In genomic region chr1:226661965-226662364, GRCh38 we compare ENCODE assay signal across 9 cellular contexts.
DNase-seq lines count a peak whose midpoint lies in the region; ATAC-seq, FAIRE-seq and TF ChIP-seq lines count a peak whose summit lies in the region.
"Had no signal": no experiment of that assay in that cellular context is flagged by ENCODE, and none has a peak within 500 bp of the region (broad histone marks: within the 10 kb centered on the region; RNA-seq: fewer than 3 reads in every experiment).

No MANE protein-coding gene starts in this region.

- peak overlapping the region; percentile 6 for H2AFZ ChIP-seq in IMR-90 (replicated peaks; ENCODE audit: low read length, poor library complexity)

- no peak for TF ChIP-seq RAD21 in IMR-90 (IDR thresholded peaks at IDR 0.05; ENCODE audit: low read length)

- peaks cover 32% of the 10 kb centered on the region for H3K9me1 ChIP-seq in IMR-90 (ENCODE audit: insufficient read depth, low read length)

- peak overlapping the region; percentile 46 to 68; a peak in 3 of 4 replicates for H4K8ac ChIP-seq in IMR-90 (ENCODE audit: low read depth in 2 of 2, low read length in 2 of 2)

- H3K27ac Mint-ChIP-seq in mesothelial cell of epicardium = peak overlapping the region; percentile 95

- ATAC-seq in IMR-90 (ENCODE audit: low read depth) (no peak), HG02678 (IDR thresholded peaks at IDR 0.05; ENCODE audit: unreplicated experiment) (no peak)

- H3K36me3 Mint-ChIP-seq in mesothelial cell of epicardium = no peaks in the 10 kb centered on the region

- H3K4me1 Mint-ChIP-seq in mesothelial cell of epicardium = peaks cover 62% of the 10 kb centered on the region

- H3K36me3 ChIP-seq in IMR-90 (ENCODE audit: control insufficient read depth, insufficient read depth, low read length) (no peaks in the 10 kb centered on the region), sigmoid colon (no peaks in the 10 kb centered on the region)

- H3K27ac ChIP-seq in AG04450 (ENCODE audit: low read depth, low read length) (peak overlapping the region; percentile 96), IMR-90 (ENCODE audit: insufficient read depth, low read length) (peak overlapping the region; percentile 42; the same call in 1 of the 2 replicates), sigmoid colon (no peak overlapping the region)

- no peak overlapping the region for H3K4me2 ChIP-seq in IMR-90 (ENCODE audit: low read depth, low read length)

- DNase-seq in AG04450 (ENCODE audit: low read depth, low spot score) (no peak), IMR-90 (peak; percentile 48), astrocyte of the spinal cord (ENCODE audit: low read depth, low spot score) (no peak), mesothelial cell of epicardium (ENCODE audit: low spot score in 2 of 2, unreplicated experiment in 2 of 2) (no peak), AG08395 (ENCODE audit: low spot score) (no peak), sigmoid colon (no peak), GM12891 (ENCODE audit: insufficient read length, low spot score) (no peak)
- DNase-seq: retina had no signal

- H2BK5ac ChIP-seq in IMR-90 (ENCODE audit: low read depth, low read length, poor library complexity, severe bottlenecking) = no peak overlapping the region

- no TSS peak for BruUV-seq in IMR-90 (replicated peaks; lab: Mats Ljungman, UMichigan)

- FAIRE-seq in GM12891 (lab: Jason Lieb, UNC) = no peak

- POLR2A ChIA-PET in AG04450 (lab: Yijun Ruan, JAX) (interaction anchor here (1.7 kb wide), 1 partner anchor 8 kb away, joined by 10 read pairs; no protein-coding TSS in a partner anchor), IMR-90 (lab: Charles Lee; ENCODE audit: unreplicated experiment) (no interaction called here)

- H2AK5ac ChIP-seq in IMR-90 (ENCODE audit: low read depth, low read length) = peak overlapping the region; percentile 90

- no peaks in the 10 kb centered on the region for H3K27me3 Mint-ChIP-seq in mesothelial cell of epicardium (ENCODE audit: low read depth)

- no peak overlapping the region; the same call in 1 of the 2 replicates for H3K18ac ChIP-seq in IMR-90 (ENCODE audit: low read depth, low read length)

- no peaks in the 10 kb centered on the region; the same call in 1 of the 2 replicates for H3K9me3 ChIP-seq in AG04450 (ENCODE audit: control insufficient read depth, insufficient read depth, low read length)
- H3K9me3 ChIP-seq in IMR-90 (ENCODE audit: control insufficient read depth, insufficient read depth, low read length) = no peaks in the 10 kb centered on the region
- no peaks in the 10 kb centered on the region for H3K9me3 ChIP-seq in sigmoid colon

- dilution Hi-C loops in IMR-90 (cut with HindIII; ENCODE audit: low sequenced_read_pairs, unreplicated experiment) = no loop called here

- TF ChIP-seq CTCF in AG04450 (IDR thresholded peaks at IDR 0.05; ENCODE audit: low read depth, low read length) = no peak
- no peak; the same call in 1 of the 2 replicates for TF ChIP-seq CTCF in IMR-90 (conservative IDR thresholded peaks at IDR 0.05; ENCODE audit: low read depth, low read length)
- TF ChIP-seq CTCF in astrocyte of the spinal cord (IDR thresholded peaks at IDR 0.05; ENCODE audit: low read depth, low read length) = peak; percentile 16
- no peak for TF ChIP-seq CTCF in mesothelial cell of epicardium (IDR thresholded peaks at IDR 0.05; ENCODE audit: unreplicated experiment)
- no peak for TF ChIP-seq CTCF in sigmoid colon (IDR thresholded peaks at IDR 0.05)

- H3K27me3 ChIP-seq in AG04450 (ENCODE audit: control insufficient read depth, insufficient read depth, low read length) (no peaks in the 10 kb centered on the region), IMR-90 (ENCODE audit: control insufficient read depth, insufficient read depth, low read length) (no peaks in the 10 kb centered on the region), sigmoid colon (no peaks in the 10 kb centered on the region)

- peak overlapping the region; percentile 86; the same call in 1 of the 3 replicates for H2BK15ac ChIP-seq in IMR-90 (ENCODE audit: low read depth, low read length)

- no peak for TF ChIP-seq EP300 in sigmoid colon (IDR thresholded peaks at IDR 0.05)

- peak overlapping the region; percentile 71; the same call in 1 of the 2 replicates for H2BK20ac ChIP-seq in IMR-90 (ENCODE audit: low read depth, low read length)

- intact Hi-C loops in IMR-90 (cut with micrococcal nuclease) (loop anchor here (5.0 kb wide), 1 partner anchor 75 kb away; the partner anchor contains the start of gene ITPKB), sigmoid colon (cut with DNase I) (loop anchor here (5.0 kb wide), 1 partner anchor 40 kb away; no protein-coding TSS in a partner anchor)

- TF ChIP-seq POLR2A in IMR-90 (IDR thresholded peaks at IDR 0.05; ENCODE audit: low read depth, low read length) = no peak
- no peak for TF ChIP-seq POLR2A in sigmoid colon (IDR thresholded peaks at IDR 0.05)
- no peak for TF ChIP-seq POLR2A in GM12891 (IDR thresholded peaks at IDR 0.05; ENCODE audit: low read depth, low read length)

- peak overlapping the region; percentile 57 for H2AK9ac ChIP-seq in IMR-90 (replicated peaks; ENCODE audit: low read depth, low read length, poor library complexity)

- peaks cover 5% of the 10 kb centered on the region for H4K20me1 ChIP-seq in IMR-90 (ENCODE audit: insufficient read depth, low read length)

- H4K5ac ChIP-seq in IMR-90 (ENCODE audit: low read depth, low read length) = peak overlapping the region; percentile 36; the same call in 1 of the 2 replicates

- no peaks in the 10 kb centered on the region for H3K9me3 Mint-ChIP-seq in mesothelial cell of epicardium

- peak overlapping the region; percentile 65 for H4K91ac ChIP-seq in IMR-90 (ENCODE audit: insufficient read depth, low read depth, low read length)

- no peak overlapping the region for H3K23ac ChIP-seq in IMR-90 (ENCODE audit: low read depth, low read length)

- peaks cover 27% of the 10 kb centered on the region for H3K4me1 ChIP-seq in IMR-90 (ENCODE audit: control insufficient read depth, insufficient read depth, low read length)
- peaks cover 0 to 3% (median 2%) of the 10 kb centered on the region in 4 donors for H3K4me1 ChIP-seq in sigmoid colon

- in situ Hi-C loops in IMR-90 (cut with MboI; ENCODE audit: low sequenced_read_pairs) = no loop called here
- in situ Hi-C loops in astrocyte of the spinal cord (cut with HindIII; ENCODE audit: low sequenced_read_pairs) = no loop called here

- peak overlapping the region; percentile 74 for H2BK120ac ChIP-seq in IMR-90 (ENCODE audit: low read depth, low read length)

- H3K56ac ChIP-seq in IMR-90 (ENCODE audit: extremely low read depth, insufficient read depth, low read length) = no peak overlapping the region

- no CpG with 5 or more reads among the region's 6 CpGs for WGBS in IMR-90 (ENCODE audit: extremely low coverage in 2 of 2, insufficient read length in 1 of 2), 2 experiments
- WGBS in sigmoid colon, 2 donors = 45 to 72% methylated on average over 6 of the region's 6 CpGs

- peak overlapping the region; percentile 32 for H3K14ac ChIP-seq in IMR-90 (replicated peaks; ENCODE audit: low read depth, low read length)

- H3K4me3 ChIP-seq in AG04450 (ENCODE audit: low read depth, low read length) (no peak overlapping the region), IMR-90 (ENCODE audit: insufficient read depth, low read depth, low read length) (no peak overlapping the region), astrocyte of the spinal cord (ENCODE audit: low read depth, low read length) (no peak overlapping the region), sigmoid colon (no peak overlapping the region)

- CTCF ChIA-PET in AG04450 (lab: Charles Lee) (interaction anchor here (1.0 to 2.3 kb wide), 4 partner anchors 28 to 167 kb away, joined by 4 to 14 read pairs (median 6); no protein-coding TSS in a partner anchor), IMR-90 (lab: Yijun Ruan, JAX) (interaction anchor here (0.7 kb wide), 1 partner anchor 77 kb away, joined by 3 read pairs; the partner anchor contains the start of gene ITPKB)

- H3K79me1 ChIP-seq in IMR-90 (ENCODE audit: low read depth in 1 of 2, low read length in 2 of 2) = peaks cover 0 to 8% of the 10 kb centered on the region in 2 experiments; a peak in 2 of 4 replicates

- 0 out of 2 replicates have a peak overlapping the region, but pooled peaks have one; percentile 41 for H3K9ac ChIP-seq in IMR-90 (ENCODE audit: low read depth, low read length)

- no peak overlapping the region for H3K4me3 Mint-ChIP-seq in mesothelial cell of epicardium

- peak overlapping the region; percentile 72 for H3K4ac ChIP-seq in IMR-90 (ENCODE audit: low read depth, low read length)

TF ChIP-seq in IMR-90, 13 proteins besides CTCF, POLR2A, EP300 and RAD21 (continues in another document):
- no peak for TF ChIP-seq SMC3 (IDR thresholded peaks at IDR 0.05; ENCODE audit: low read depth, low read length)
- no peak for TF ChIP-seq BHLHE40 (IDR thresholded peaks at IDR 0.05; ENCODE audit: low read depth, low read length)
- no peak for TF ChIP-seq USF2 (IDR thresholded peaks at IDR 0.05; ENCODE audit: low read depth, low read length)
- TF ChIP-seq RFX5 (IDR thresholded peaks at IDR 0.05; ENCODE audit: low read depth, low read length) = no peak
- TF ChIP-seq CHD1 (IDR thresholded peaks at IDR 0.05; ENCODE audit: low read depth, low read length) = no peak
- no peak for TF ChIP-seq CEBPB (IDR thresholded peaks at IDR 0.05; ENCODE audit: low read depth, low read length)
- TF ChIP-seq FOS (IDR thresholded peaks at IDR 0.05; ENCODE audit: low read depth, low read length) = no peak

TF ChIP-seq in GM12891, 5 proteins besides CTCF, POLR2A, EP300 and RAD21:
- TF ChIP-seq TAF1 (IDR thresholded peaks at IDR 0.05; ENCODE audit: low read depth, low read length) = no peak
- TF ChIP-seq POLR2AphosphoS5 (IDR thresholded peaks at IDR 0.05; ENCODE audit: low read depth, low read length) = no peak
- TF ChIP-seq SPI1 (IDR thresholded peaks at IDR 0.05; ENCODE audit: low read depth, low read length) = no peak
- TF ChIP-seq PAX5 (IDR thresholded peaks at IDR 0.05; ENCODE audit: insufficient read depth, low read length, severe bottlenecking) = no peak
- no peak for TF ChIP-seq POU2F2 (IDR thresholded peaks at IDR 0.05; ENCODE audit: low read depth, low read length)

Comparison
In these comparisons a context has a peak if more than half of its experiments do, and no peak if none do; other contexts are left out.
1. H3K27ac ChIP-seq: peak in AG04450 (single experiment) and IMR-90 (single experiment); none in sigmoid colon (0 of 4).